In genomic region chr15:43268111-43269105, GRCh38 we compare ENCODE assay signal across 13 cellular contexts. TPM values are rescaled to one million over a fixed set of nuclear protein-coding genes. Genes with fewer than 3 reads are reported as not detected.
DNase-seq lines count a peak whose midpoint lies in the region; ATAC-seq, FAIRE-seq and TF ChIP-seq lines count a peak whose summit lies in the region.
"Had no signal": no experiment of that assay in that cellular context is flagged by ENCODE, and none has a peak within 500 bp of the region (broad histone marks: within the 10 kb centered on the region; RNA-seq: fewer than 3 reads in every experiment).

No MANE protein-coding gene starts in this region.

- H3K4me1 ChIP-seq in OCI-LY7 (ENCODE audit: insufficient read depth, low read length, poor library complexity, severe bottlenecking): peaks cover 7% of the 10 kb centered on the region
- H3K4me1 ChIP-seq in fibroblast of lung (ENCODE audit: control insufficient read depth, extremely low read depth, insufficient read depth, low read length): no peaks in the 10 kb centered on the region
- H3K4me1 ChIP-seq in upper lobe of right lung: no peaks in the 10 kb centered on the region
- no peaks in the 10 kb centered on the region for H3K4me1 ChIP-seq in small intestine (ENCODE audit: control insufficient read depth in 2 of 2, insufficient read depth in 1 of 2, low read depth in 1 of 2, low read length in 1 of 2)
- H3K4me1 ChIP-seq: pancreas had no signal

- CTCF ChIA-PET in OCI-LY7 (lab: Charles Lee; ENCODE audit: unreplicated experiment): no interaction called here

- H3K27me3 Mint-ChIP-seq in natural killer cell treated with Interleukin-12 subunit alpha and Interleukin-12 subunit beta and Interleukin-15 and Interleukin-18, amount 100 ng/mL, for 72 hours: peaks cover 12 to 26% of the 10 kb centered on the region in 2 donors
- peaks cover 7 to 13% of the 10 kb centered on the region in 2 donors for H3K27me3 Mint-ChIP-seq in natural killer cell (ENCODE audit: low read depth in 2 of 2)

- no peak overlapping the region for H3K4me3 Mint-ChIP-seq in natural killer cell treated with Interleukin-12 subunit alpha and Interleukin-12 subunit beta and Interleukin-15 and Interleukin-18, amount 100 ng/mL, for 72 hours
- no peak overlapping the region for H3K4me3 Mint-ChIP-seq in natural killer cell
- H3K4me3 Mint-ChIP-seq: stimulated activated naive CD8-positive, alpha-beta T cell treated with anti-CD3 and anti-CD28 coated beads, Interleukin-15, Interleukin-2, amounts not matched to agents 100 ng/mL and 50 ng/mL, for 24 hours had no signal

- POLR2A ChIA-PET in OCI-LY7 (lab: Charles Lee): no interaction called here

- H3K27ac ChIP-seq in OCI-LY7 (ENCODE audit: low read depth, low read length, poor library complexity, severe bottlenecking): no peak overlapping the region
- no peak overlapping the region for H3K27ac ChIP-seq in fibroblast of lung (ENCODE audit: insufficient read depth, low read length)
- H3K27ac ChIP-seq in upper lobe of right lung: no peak overlapping the region
- H3K27ac ChIP-seq in small intestine (ENCODE audit: low read depth in 1 of 2, low read length in 1 of 2): no peak overlapping the region
- H3K27ac ChIP-seq: pancreas had no signal

- H3K9me2 ChIP-seq in OCI-LY7 (ENCODE audit: insufficient read depth, low read length): no peaks in the 10 kb centered on the region

- H3K4me3 ChIP-seq in OCI-LY7 (ENCODE audit: low read depth, low read length, poor library complexity, severe bottlenecking): no peak overlapping the region
- no peak overlapping the region for H3K4me3 ChIP-seq in fibroblast of lung (replicated peaks in 1 of 4; ENCODE audit: control extremely low read depth in 1 of 4, insufficient read depth in 1 of 4, low read depth in 3 of 4, low read length in 4 of 4)
- H3K4me3 ChIP-seq in upper lobe of right lung: no peak overlapping the region
- H3K4me3 ChIP-seq in small intestine (ENCODE audit: low read depth in 1 of 2, low read length in 2 of 2): no peak overlapping the region
- H3K4me3 ChIP-seq: pancreas had no signal

- H3K4me1 Mint-ChIP-seq in natural killer cell treated with Interleukin-12 subunit alpha and Interleukin-12 subunit beta and Interleukin-15 and Interleukin-18, amount 100 ng/mL, for 72 hours (ENCODE audit: low read depth in 2 of 2): peaks cover 0 to 12% of the 10 kb centered on the region in 2 donors
- peaks cover 0 to 10% of the 10 kb centered on the region in 2 donors for H3K4me1 Mint-ChIP-seq in natural killer cell

- FAIRE-seq in small intestine (lab: Jason Lieb, UNC): no peak
- FAIRE-seq: pancreas had no signal

- intact Hi-C loops in natural killer cell (cut with micrococcal nuclease) (no loop called here), OCI-LY7 (cut with micrococcal nuclease; ENCODE audit: unreplicated experiment) (no loop called here), upper lobe of right lung (cut with DNase I) (no loop called here)

- H4K20me1 ChIP-seq in OCI-LY7 (ENCODE audit: insufficient read depth, low read length) (no peaks in the 10 kb centered on the region), fibroblast of lung (ENCODE audit: control insufficient read depth, extremely low read depth, insufficient read depth, low read length) (no peaks in the 10 kb centered on the region)

- no TSS peak for BruUV-seq in OCI-LY7 (replicated peaks; lab: Mats Ljungman, UMichigan)

- ATAC-seq in natural killer cell treated with Interleukin-12 subunit alpha and Interleukin-12 subunit beta and Interleukin-15 and Interleukin-18, amount 100 ng/mL, for 72 hours: peak; percentile 52 to 75
- ATAC-seq in natural killer cell (no peak), upper lobe of right lung (peak; percentile 24), GM18858 (IDR thresholded peaks at IDR 0.05; ENCODE audit: unreplicated experiment) (no peak)

- H3K9me3 ChIP-seq in OCI-LY7 (ENCODE audit: low read length) (no peaks in the 10 kb centered on the region), fibroblast of lung (ENCODE audit: control insufficient read depth, insufficient read depth, low read depth, low read length) (no peaks in the 10 kb centered on the region), upper lobe of right lung (no peaks in the 10 kb centered on the region), small intestine (ENCODE audit: control insufficient read depth, low read depth) (no peaks in the 10 kb centered on the region)
- H3K9me3 ChIP-seq: pancreas had no signal

- 57 to 80% (median 77%) methylated on average over 11 of the region's 11 CpGs for WGBS in small intestine, 3 donors

- H3K79me2 ChIP-seq in OCI-LY7 (ENCODE audit: insufficient read depth, low read depth, low read length): no peaks in the 10 kb centered on the region
- no peaks in the 10 kb centered on the region for H3K79me2 ChIP-seq in fibroblast of lung (ENCODE audit: control insufficient read depth, insufficient read depth, low read length)

- no peak overlapping the region for H3K27ac Mint-ChIP-seq in natural killer cell treated with Interleukin-12 subunit alpha and Interleukin-12 subunit beta and Interleukin-15 and Interleukin-18, amount 100 ng/mL, for 72 hours
- H3K27ac Mint-ChIP-seq in natural killer cell: no peak overlapping the region
- H3K27ac Mint-ChIP-seq: stimulated activated naive CD8-positive, alpha-beta T cell treated with anti-CD3 and anti-CD28 coated beads, Interleukin-15, Interleukin-2, amounts not matched to agents 100 ng/mL and 50 ng/mL, for 24 hours had no signal

- no peaks in the 10 kb centered on the region for H3K36me3 Mint-ChIP-seq in natural killer cell treated with Interleukin-12 subunit alpha and Interleukin-12 subunit beta and Interleukin-15 and Interleukin-18, amount 100 ng/mL, for 72 hours
- H3K36me3 Mint-ChIP-seq in natural killer cell: no peaks in the 10 kb centered on the region

- no peak for TF ChIP-seq CTCF in natural killer cell (IDR thresholded peaks at IDR 0.05)
- 0 out of 2 replicates have a peak, but pooled peaks have one; percentile 20 for TF ChIP-seq CTCF in OCI-LY7 (conservative IDR thresholded peaks at IDR 0.05; ENCODE audit: low read length)
- peak; percentile 14 to 48 for TF ChIP-seq CTCF in fibroblast of lung (conservative IDR thresholded peaks at IDR 0.05 in 1 of 2, IDR thresholded peaks at IDR 0.05 in 1 of 2; ENCODE audit: low read depth in 1 of 2, low read length in 2 of 2)
- peak; percentile 29 for TF ChIP-seq CTCF in upper lobe of right lung (IDR thresholded peaks at IDR 0.05)

- H3K36me3 ChIP-seq in OCI-LY7 (ENCODE audit: insufficient read depth, low read length): no peaks in the 10 kb centered on the region
- H3K36me3 ChIP-seq in fibroblast of lung (ENCODE audit: control insufficient read depth, insufficient read depth, low read length): no peaks in the 10 kb centered on the region
- H3K36me3 ChIP-seq in upper lobe of right lung: no peaks in the 10 kb centered on the region
- no peaks in the 10 kb centered on the region for H3K36me3 ChIP-seq in small intestine (ENCODE audit: control insufficient read depth in 2 of 2, insufficient read depth in 2 of 2, low read length in 2 of 2)
- H3K36me3 ChIP-seq: pancreas had no signal

- H3K27me3 ChIP-seq in fibroblast of lung (ENCODE audit: control insufficient read depth, insufficient read depth, low read length) (peaks cover 13% of the 10 kb centered on the region), upper lobe of right lung (peaks cover 4% of the 10 kb centered on the region), small intestine (ENCODE audit: control insufficient read depth in 2 of 2, insufficient read depth in 2 of 2, low read length in 2 of 2) (no peaks in the 10 kb centered on the region)
- H3K27me3 ChIP-seq: pancreas had no signal

- no peak overlapping the region for H3K9ac ChIP-seq in fibroblast of lung (ENCODE audit: insufficient read depth, low read length)

- H3K4me2 ChIP-seq in OCI-LY7 (ENCODE audit: low read length) (no peak overlapping the region), fibroblast of lung (ENCODE audit: extremely low read depth, insufficient read depth, low read length) (no peak overlapping the region)

- DNase-seq in natural killer cell treated with Interleukin-12 subunit alpha and Interleukin-12 subunit beta and Interleukin-15 and Interleukin-18, amount 100 ng/mL, for 72 hours (ENCODE audit: low spot score): no peak
- DNase-seq in natural killer cell: no peak
- no peak for DNase-seq in OCI-LY7 (ENCODE audit: low spot score)
- DNase-seq in fibroblast of lung (ENCODE audit: low read depth in 2 of 2): no peak
- no peak for DNase-seq in upper lobe of right lung
- no peak for DNase-seq in NCI-H146 (lab: John Stamatoyannopoulos, UW)
- no peak for DNase-seq in small intestine
- DNase-seq: DMS79 treated with DMSO at 0.1 percent for 48 hours, HCEC 1CT, pancreas had no signal

- no peaks in the 10 kb centered on the region for H3K9me3 Mint-ChIP-seq in natural killer cell treated with Interleukin-12 subunit alpha and Interleukin-12 subunit beta and Interleukin-15 and Interleukin-18, amount 100 ng/mL, for 72 hours
- no peaks in the 10 kb centered on the region for H3K9me3 Mint-ChIP-seq in natural killer cell

- no peak overlapping the region for H2AFZ ChIP-seq in OCI-LY7 (ENCODE audit: low read length)
- no peak overlapping the region for H2AFZ ChIP-seq in fibroblast of lung (ENCODE audit: low read length)

RNA-seq across cellular contexts. Expression of gene TGM5, which starts 1.7 kb away (rescaled TPM):
- total RNA-seq in natural killer cell treated with Interleukin-12 subunit alpha and Interleukin-12 subunit beta and Interleukin-15 and Interleukin-18, amount 100 ng/mL, for 72 hours: 1 to 10 TPM in 1 of 2 donors, under 1 TPM in 1; 0.95 to 2.0 TPM
- total RNA-seq in natural killer cell: not detected
- not detected in 2 replicates for total RNA-seq in OCI-LY7 (2014; rRNA removed; shearing (Covaris generic))
- not detected in 2 replicates for total RNA-seq in OCI-LY7 (2022)
- under 0.01 TPM in 1 of 2 replicates, not detected in the other for total RNA-seq in fibroblast of lung
- 0.03 TPM in 1 of 2 replicates, not detected in the other for polyA plus RNA-seq in fibroblast of lung
- not detected in 2 replicates for polyA plus RNA-seq in fibroblast of lung (2012)
- polyA minus RNA-seq in fibroblast of lung (ENCODE audit: low replicate concordance): not detected in 2 replicates
- not detected for total RNA-seq in upper lobe of right lung
- under 1 TPM in 1 of 3 donors, not detected in 2; 0.03 TPM for polyA plus RNA-seq in small intestine
- total RNA-seq: pancreas had no signal
- polyA plus RNA-seq: pancreas had no signal

RNA-seq across cellular contexts. Expression of gene TGM7, which starts 33.6 kb away (rescaled TPM):
- total RNA-seq in natural killer cell treated with Interleukin-12 subunit alpha and Interleukin-12 subunit beta and Interleukin-15 and Interleukin-18, amount 100 ng/mL, for 72 hours: not detected
- total RNA-seq in natural killer cell: not detected
- not detected in 2 replicates for total RNA-seq in OCI-LY7 (2014; rRNA removed; shearing (Covaris generic))
- total RNA-seq in OCI-LY7 (2022): not detected in 2 replicates
- not detected in 2 replicates for total RNA-seq in fibroblast of lung
- not detected in 2 replicates for polyA plus RNA-seq in fibroblast of lung
- polyA plus RNA-seq in fibroblast of lung (2012): not detected in 2 replicates
- not detected in 2 replicates for polyA minus RNA-seq in fibroblast of lung (ENCODE audit: low replicate concordance)
- total RNA-seq in upper lobe of right lung: not detected
- not detected for polyA plus RNA-seq in small intestine
- total RNA-seq: pancreas had no signal
- polyA plus RNA-seq: pancreas had no signal

RNA-seq across cellular contexts. Expression of gene EPB42, which starts 47.6 kb away (rescaled TPM):
- total RNA-seq in natural killer cell treated with Interleukin-12 subunit alpha and Interleukin-12 subunit beta and Interleukin-15 and Interleukin-18, amount 100 ng/mL, for 72 hours: not detected
- not detected for total RNA-seq in natural killer cell
- total RNA-seq in OCI-LY7 (2014; rRNA removed; shearing (Covaris generic)): not detected in 2 replicates
- total RNA-seq in OCI-LY7 (2022): not detected in 2 replicates
- total RNA-seq in fibroblast of lung: not detected in 2 replicates
- not detected in 2 replicates for polyA plus RNA-seq in fibroblast of lung
- not detected in 2 replicates for polyA plus RNA-seq in fibroblast of lung (2012)
- not detected in 2 replicates for polyA minus RNA-seq in fibroblast of lung (ENCODE audit: low replicate concordance)
- total RNA-seq in upper lobe of right lung: not detected
- not detected for polyA plus RNA-seq in small intestine
- total RNA-seq: pancreas had no signal
- polyA plus RNA-seq: esophagus, pancreas had no signal

Comparison
In these comparisons a context has a peak if more than half of its experiments do, and no peak if none do; other contexts are left out.
1. ATAC-seq: peak in natural killer cell treated with Interleukin-12 subunit alpha and Interleukin-12 subunit beta and Interleukin-15 and Interleukin-18, amount 100 ng/mL, for 72 hours (2 of 2) and upper lobe of right lung (single experiment); none in natural killer cell (0 of 3) and GM18858 (single experiment).